15 cellular contexts compared by ENCODE assay signal in the genomic region with DNA sequence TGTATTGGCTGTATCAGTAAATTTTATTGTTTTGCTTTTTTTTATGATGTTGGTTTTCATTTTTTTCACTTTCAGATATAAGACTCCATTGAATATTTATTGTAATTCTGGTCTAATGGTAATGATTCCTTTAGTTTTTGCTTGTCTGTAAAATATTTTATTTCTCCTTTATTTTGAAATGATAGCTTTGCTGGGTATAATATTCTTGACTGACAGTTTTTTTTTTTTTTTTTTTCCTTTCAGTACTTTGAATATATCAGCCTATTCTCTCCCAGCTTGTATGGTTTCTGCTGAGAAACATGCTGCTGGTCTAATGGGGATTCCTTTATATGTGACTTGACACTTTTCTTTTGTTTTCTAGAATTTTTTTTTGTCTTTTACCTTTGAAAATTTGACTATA.
DNase-seq lines count a peak whose midpoint lies in the region; ATAC-seq, FAIRE-seq and TF ChIP-seq lines count a peak whose summit lies in the region.
"Had no signal": no experiment of that assay in that cellular context is flagged by ENCODE, and none has a peak within 500 bp of the region (broad histone marks: within the 10 kb centered on the region; RNA-seq: fewer than 3 reads in every experiment).

No MANE protein-coding gene starts in this region.

- TF ChIP-seq CTCF in A549 (IDR thresholded peaks at IDR 0.05): no peak
- TF ChIP-seq CTCF in GM12878 (IDR thresholded peaks at IDR 0.05 in 2 of 3, conservative IDR thresholded peaks at IDR 0.05 in 1 of 3; ENCODE audit: control insufficient read depth in 2 of 3, extremely low read depth in 1 of 3, insufficient read depth in 1 of 3, low read depth in 3 of 3, low read length in 3 of 3): no peak
- TF ChIP-seq CTCF in pancreas (IDR thresholded peaks at IDR 0.05): no peak

- H3K36me3 ChIP-seq in GM12878 (ENCODE audit: control insufficient read depth in 2 of 2, insufficient read depth in 2 of 2, low read length in 1 of 2): no peaks in the 10 kb centered on the region
- no peaks in the 10 kb centered on the region for H3K36me3 ChIP-seq in pancreas
- peaks cover 9% of the 10 kb centered on the region for H3K36me3 ChIP-seq in MG63
- H3K36me3 ChIP-seq: BLaER1 had no signal

- no peak overlapping the region for H3K9ac ChIP-seq in GM12878 (ENCODE audit: control insufficient read depth, insufficient read depth, low read length)
- H3K9ac ChIP-seq: BLaER1 had no signal

- in situ Hi-C loops in GM12878 (cut with MboI): no loop called here

- ATAC-seq in A549 (no peak), GM12878 (no peak), pancreas (no peak)
- ATAC-seq: GM23338 had no signal

- H3K4me2 ChIP-seq in A549 (no peak overlapping the region), GM12878 (ENCODE audit: control insufficient read depth, insufficient read depth) (no peak overlapping the region)
- H3K4me2 ChIP-seq: BLaER1, GM23338 had no signal

- no peak for DNase-seq in A549 (ENCODE audit: low read depth in 1 of 2, low spot score in 1 of 2)
- DNase-seq in HEK293T (ENCODE audit: extremely low spot score): no peak
- DNase-seq in GM12878 (ENCODE audit: low read depth, low spot score): no peak
- DNase-seq in pancreas: no peak
- no peak for DNase-seq in NCI-H1105 treated with DMSO at 0.1 percent for 48 hours (lab: John Stamatoyannopoulos, UW)
- DNase-seq in HuH-7.5 (ENCODE audit: low spot score): no peak
- no peak for DNase-seq in MG63
- DNase-seq: CD4-positive, alpha-beta memory T cell; DMS153; DMS79; GDM1; HCEC 1CT had no signal

- FAIRE-seq in A549 (lab: Jason Lieb, UNC) (peak; percentile 51), GM12878 (lab: Jason Lieb, UNC) (no peak), pancreas (lab: Jason Lieb, UNC) (peak; percentile 34)
- FAIRE-seq: H54 had no signal

- POLR2A ChIA-PET in A549 (lab: Yijun Ruan, JAX): no interaction called here
- POLR2A ChIA-PET in HEK293T (lab: Yijun Ruan, JAX): no interaction called here
- POLR2A ChIA-PET in GM12878 (lab: Charles Lee): interaction anchor here (0.6 kb wide), 1 partner anchor 983 kb away, joined by 3 read pairs; no protein-coding TSS in a partner anchor

- SMC1A ChIA-PET in GM12878 (lab: Charles Lee; ENCODE audit: uncharacterized antibody, unreplicated experiment): interaction anchor here (0.6 to 2.1 kb wide), 5 partner anchors 12 to 329 kb away, joined by 3 to 9 read pairs (median 4); no protein-coding TSS in a partner anchor

- CTCF ChIA-PET in A549 (lab: Yijun Ruan, JAX): interaction anchor here (0.6 to 0.7 kb wide), 2 partner anchors 41 to 449 kb away, joined by 3 read pairs; no protein-coding TSS in a partner anchor
- CTCF ChIA-PET in HEK293T (lab: Yijun Ruan, JAX): interaction anchor here (0.6 kb wide), 1 partner anchor 39 kb away, joined by 4 read pairs; no protein-coding TSS in a partner anchor
- CTCF ChIA-PET in GM12878 (lab: Yijun Ruan, JAX): interaction anchor here (0.6 to 1.2 kb wide), 3 partner anchors 11 to 20 kb away, joined by 3 read pairs; no protein-coding TSS in a partner anchor

- no peak overlapping the region for H3K4me3 ChIP-seq in A549
- H3K4me3 ChIP-seq in GM12878: no peak overlapping the region
- H3K4me3 ChIP-seq in pancreas: no peak overlapping the region
- no peak overlapping the region for H3K4me3 ChIP-seq in MG63
- H3K4me3 ChIP-seq: BLaER1, GM23338 had no signal

- no peak for TF ChIP-seq EP300 in A549 (IDR thresholded peaks at IDR 0.05)
- TF ChIP-seq EP300 in GM12878 (IDR thresholded peaks at IDR 0.05; ENCODE audit: borderline replicate concordance in 1 of 2, control insufficient read depth in 1 of 2, low read depth in 2 of 2, low read length in 2 of 2): no peak

- H3K27me3 ChIP-seq in GM12878 (replicated peaks in 1 of 2; ENCODE audit: control insufficient read depth in 2 of 2, insufficient read depth in 2 of 2, low read length in 1 of 2) (no peaks in the 10 kb centered on the region), pancreas (no peaks in the 10 kb centered on the region), MG63 (no peaks in the 10 kb centered on the region)
- H3K27me3 ChIP-seq: BLaER1 had no signal

- H3K4me1 ChIP-seq in A549: peaks cover 8% of the 10 kb centered on the region
- H3K4me1 ChIP-seq in GM12878 (ENCODE audit: control insufficient read depth, insufficient read depth, low read length): no peaks in the 10 kb centered on the region
- H3K4me1 ChIP-seq in pancreas: no peaks in the 10 kb centered on the region
- H3K4me1 ChIP-seq: BLaER1 had no signal

- intact Hi-C loops in GM12878 (cut with micrococcal nuclease; ENCODE audit: unreplicated experiment) (no loop called here), pancreas (cut with DNase I) (no loop called here)

- RAD21 ChIA-PET in GM12878 (lab: Charles Lee; ENCODE audit: unreplicated experiment): interaction anchor here (1.0 kb wide), 1 partner anchor 94 kb away, joined by 3 read pairs; no protein-coding TSS in a partner anchor

- no peak for TF ChIP-seq POLR2A in A549 (IDR thresholded peaks at IDR 0.05; ENCODE audit: low read length)
- no peak for TF ChIP-seq POLR2A in GM12878 (IDR thresholded peaks at IDR 0.05; ENCODE audit: low read depth, low read length)

- no peaks in the 10 kb centered on the region for H4K20me1 ChIP-seq in GM12878 (ENCODE audit: control insufficient read depth, insufficient read depth)
- H4K20me1 ChIP-seq: BLaER1 had no signal

- TF ChIP-seq RAD21 in A549 (conservative IDR thresholded peaks at IDR 0.05 in 1 of 2, IDR thresholded peaks at IDR 0.05 in 1 of 2) (no peak), GM12878 (IDR thresholded peaks at IDR 0.05; ENCODE audit: insufficient read depth, low read depth, low read length) (no peak)

- H3K9me3 ChIP-seq in A549: peaks cover 51% of the 10 kb centered on the region
- peaks cover 3% of the 10 kb centered on the region for H3K9me3 ChIP-seq in GM12878 (replicated peaks; ENCODE audit: control insufficient read depth, insufficient read depth, low read length)
- H3K9me3 ChIP-seq in pancreas: no peaks in the 10 kb centered on the region
- peaks cover 32% of the 10 kb centered on the region for H3K9me3 ChIP-seq in MG63

- no peaks in the 10 kb centered on the region for H3K79me2 ChIP-seq in GM12878 (ENCODE audit: control insufficient read depth, insufficient read depth, low read length)

- no peak overlapping the region for H2AFZ ChIP-seq in GM12878 (ENCODE audit: control insufficient read depth, low read depth, low read length)
- H2AFZ ChIP-seq: GM23338 had no signal

- H3K27ac ChIP-seq in A549 (no peak overlapping the region), GM12878 (ENCODE audit: control insufficient read depth, insufficient read depth) (no peak overlapping the region), pancreas (no peak overlapping the region)
- H3K27ac ChIP-seq: BLaER1 had no signal

- no TSS peak for BruUV-seq in GM12878 (replicated peaks; lab: Mats Ljungman, UMichigan)

TF ChIP-seq in A549, 52 proteins besides CTCF, POLR2A, EP300 and RAD21 (continues in another document):
- TF ChIP-seq KDM5A (IDR thresholded peaks at IDR 0.05) (no peak), PHF8 (IDR thresholded peaks at IDR 0.05; ENCODE audit: borderline replicate concordance, low read depth) (no peak), MYC (IDR thresholded peaks at IDR 0.05; ENCODE audit: borderline replicate concordance, low read length) (no peak)

TF ChIP-seq in HEK293T, 16 proteins besides CTCF, POLR2A, EP300 and RAD21:
- TF ChIP-seq ZNF384 (IDR thresholded peaks at IDR 0.05) (peak; percentile 56), FOXK2 (IDR thresholded peaks at IDR 0.05) (no peak)
- TF ChIP-seq, protein P1, sequence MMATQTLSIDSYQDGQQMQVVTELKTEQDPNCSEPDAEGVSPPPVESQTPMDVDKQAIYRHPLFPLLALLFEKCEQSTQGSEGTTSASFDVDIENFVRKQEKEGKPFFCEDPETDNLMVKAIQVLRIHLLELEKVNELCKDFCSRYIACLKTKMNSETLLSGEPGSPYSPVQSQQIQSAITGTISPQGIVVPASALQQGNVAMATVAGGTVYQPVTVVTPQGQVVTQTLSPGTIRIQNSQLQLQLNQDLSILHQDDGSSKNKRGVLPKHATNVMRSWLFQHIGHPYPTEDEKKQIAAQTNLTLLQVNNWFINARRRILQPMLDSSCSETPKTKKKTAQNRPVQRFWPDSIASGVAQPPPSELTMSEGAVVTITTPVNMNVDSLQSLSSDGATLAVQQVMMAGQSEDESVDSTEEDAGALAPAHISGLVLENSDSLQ (IDR thresholded peaks at IDR 0.05): peak; percentile 45; the same call in 1 of the 2 replicates

TF ChIP-seq in GM12878, 131 proteins besides CTCF, POLR2A, EP300 and RAD21 (continues in another document):
- TF ChIP-seq, protein P2, sequence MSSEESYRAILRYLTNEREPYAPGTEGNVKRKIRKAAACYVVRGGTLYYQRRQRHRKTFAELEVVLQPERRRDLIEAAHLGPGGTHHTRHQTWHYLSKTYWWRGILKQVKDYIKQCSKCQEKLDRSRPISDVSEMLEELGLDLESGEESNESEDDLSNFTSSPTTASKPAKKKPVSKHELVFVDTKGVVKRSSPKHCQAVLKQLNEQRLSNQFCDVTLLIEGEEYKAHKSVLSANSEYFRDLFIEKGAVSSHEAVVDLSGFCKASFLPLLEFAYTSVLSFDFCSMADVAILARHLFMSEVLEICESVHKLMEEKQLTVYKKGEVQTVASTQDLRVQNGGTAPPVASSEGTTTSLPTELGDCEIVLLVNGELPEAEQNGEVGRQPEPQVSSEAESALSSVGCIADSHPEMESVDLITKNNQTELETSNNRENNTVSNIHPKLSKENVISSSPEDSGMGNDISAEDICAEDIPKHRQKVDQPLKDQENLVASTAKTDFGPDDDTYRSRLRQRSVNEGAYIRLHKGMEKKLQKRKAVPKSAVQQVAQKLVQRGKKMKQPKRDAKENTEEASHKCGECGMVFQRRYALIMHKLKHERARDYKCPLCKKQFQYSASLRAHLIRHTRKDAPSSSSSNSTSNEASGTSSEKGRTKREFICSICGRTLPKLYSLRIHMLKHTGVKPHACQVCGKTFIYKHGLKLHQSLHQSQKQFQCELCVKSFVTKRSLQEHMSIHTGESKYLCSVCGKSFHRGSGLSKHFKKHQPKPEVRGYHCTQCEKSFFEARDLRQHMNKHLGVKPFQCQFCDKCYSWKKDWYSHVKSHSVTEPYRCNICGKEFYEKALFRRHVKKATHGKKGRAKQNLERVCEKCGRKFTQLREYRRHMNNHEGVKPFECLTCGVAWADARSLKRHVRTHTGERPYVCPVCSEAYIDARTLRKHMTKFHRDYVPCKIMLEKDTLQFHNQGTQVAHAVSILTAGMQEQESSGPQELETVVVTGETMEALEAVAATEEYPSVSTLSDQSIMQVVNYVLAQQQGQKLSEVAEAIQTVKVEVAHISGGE (CRISPR knock-in tag; IDR thresholded peaks at IDR 0.05): no peak
- TF ChIP-seq SRF (IDR thresholded peaks at IDR 0.05; ENCODE audit: low read depth in 2 of 2, low read length in 2 of 2): no peak
- TF ChIP-seq, protein P1 (IDR thresholded peaks at IDR 0.05): peak; percentile 42; the same call in 1 of the 2 replicates
